ENCODE assay signal across 6 cellular contexts in genomic region chr19:57812975-57813820, GRCh38. TPM values are rescaled to one million over a fixed set of nuclear protein-coding genes. Genes with fewer than 3 reads are reported as not detected.
A peak's percentile ranks its signal among the peaks of the same experiment; 100 is the strongest.
DNase-seq lines count a peak whose midpoint lies in the region; ATAC-seq and TF ChIP-seq lines count a peak whose summit lies in the region.
"Not testable (repeated sequence)": the region's sequence is repeated elsewhere in the genome, so short reads cannot be mapped to it uniquely, and the experiment has no call there.

No MANE protein-coding gene starts in this region.

- ATAC-seq in activated T-helper 17 cell treated with anti-CD3 and anti-CD28 coated beads, Interleukin-2, amount 50 U/mL, for 72 hours (replicated peaks) = peak; percentile 30

- not testable (repeated sequence) for TF ChIP-seq CTCF in Caco-2 (IDR thresholded peaks at IDR 0.05; ENCODE audit: insufficient read depth in 1 of 2, low read depth in 1 of 2, low read length in 1 of 2, severe bottlenecking in 1 of 2, unreplicated experiment in 1 of 2); OCI-LY7 (conservative IDR thresholded peaks at IDR 0.05; ENCODE audit: low read length); endothelial cell (IDR thresholded peaks at IDR 0.05; ENCODE audit: unreplicated experiment)

- not testable (repeated sequence) for H2AFZ ChIP-seq in OCI-LY7 (ENCODE audit: low read length)

- H3K4me1 ChIP-seq in Caco-2 = peaks cover 55% of the 10 kb centered on the region
- H3K4me1 ChIP-seq in OCI-LY7 (ENCODE audit: insufficient read depth, low read length, poor library complexity, severe bottlenecking) = peaks cover 21% of the 10 kb centered on the region

- H3K27me3 ChIP-seq in Caco-2 (replicated peaks; ENCODE audit: control insufficient read depth, insufficient read depth, low read length) = not testable (repeated sequence)

- H3K27ac Mint-ChIP-seq in Caco-2 (ENCODE audit: unreplicated experiment) (peak overlapping the region; percentile 99), endothelial cell (ENCODE audit: unreplicated experiment) (peak overlapping the region; percentile 57)
- peak overlapping the region; percentile 47 for H3K27ac Mint-ChIP-seq in activated T-helper 17 cell treated with anti-CD3 and anti-CD28 coated beads, Interleukin-2, amount 50 U/mL, for 72 hours
- H3K27ac Mint-ChIP-seq in stimulated activated naive CD8-positive, alpha-beta T cell treated with anti-CD3 and anti-CD28 coated beads, Interleukin-15, Interleukin-2, amounts not matched to agents 100 ng/mL and 50 ng/mL, for 24 hours = peak overlapping the region; percentile 66

- H4K20me1 ChIP-seq in OCI-LY7 (ENCODE audit: insufficient read depth, low read length) = not testable (repeated sequence)

- H3K9me3 Mint-ChIP-seq in Caco-2 (ENCODE audit: unreplicated experiment); activated T-helper 17 cell treated with anti-CD3 and anti-CD28 coated beads, Interleukin-2, amount 50 U/mL, for 72 hours; endothelial cell (ENCODE audit: unreplicated experiment); stimulated activated naive CD8-positive, alpha-beta T cell treated with anti-CD3 and anti-CD28 coated beads, Interleukin-15, Interleukin-2, amounts not matched to agents 100 ng/mL and 50 ng/mL, for 24 hours: not testable (repeated sequence)

- peaks cover 13% of the 10 kb centered on the region for H3K79me2 ChIP-seq in OCI-LY7 (ENCODE audit: insufficient read depth, low read depth, low read length)

- H3K4me3 ChIP-seq in Caco-2 (ENCODE audit: low read depth, low read length) = peak overlapping the region; percentile 91
- peak overlapping the region; percentile 96 for H3K4me3 ChIP-seq in OCI-LY7 (ENCODE audit: low read depth, low read length, poor library complexity, severe bottlenecking)

- H3K36me3 Mint-ChIP-seq in Caco-2 (ENCODE audit: insufficient read depth, unreplicated experiment) (peaks cover 85% of the 10 kb centered on the region), endothelial cell (ENCODE audit: low read depth, unreplicated experiment) (peaks cover 20% of the 10 kb centered on the region)
- peaks cover 41% of the 10 kb centered on the region for H3K36me3 Mint-ChIP-seq in activated T-helper 17 cell treated with anti-CD3 and anti-CD28 coated beads, Interleukin-2, amount 50 U/mL, for 72 hours (ENCODE audit: low read depth)
- peaks cover 37% of the 10 kb centered on the region for H3K36me3 Mint-ChIP-seq in stimulated activated naive CD8-positive, alpha-beta T cell treated with anti-CD3 and anti-CD28 coated beads, Interleukin-15, Interleukin-2, amounts not matched to agents 100 ng/mL and 50 ng/mL, for 24 hours (ENCODE audit: low read depth)

- H3K4me2 ChIP-seq in OCI-LY7 (ENCODE audit: low read length) = peak overlapping the region; percentile 78

- CTCF ChIA-PET in Caco-2 (lab: Charles Lee) = not testable (repeated sequence)
- CTCF ChIA-PET in OCI-LY7 (lab: Charles Lee; ENCODE audit: unreplicated experiment) = interaction anchor here (0.7 kb wide), 1 partner anchor 12 kb away, joined by 3 read pairs; no protein-coding TSS in a partner anchor

- H3K4me1 Mint-ChIP-seq in Caco-2 (ENCODE audit: low read depth, unreplicated experiment) = peaks cover 53% of the 10 kb centered on the region
- peaks cover 20% of the 10 kb centered on the region for H3K4me1 Mint-ChIP-seq in activated T-helper 17 cell treated with anti-CD3 and anti-CD28 coated beads, Interleukin-2, amount 50 U/mL, for 72 hours
- peaks cover 31% of the 10 kb centered on the region for H3K4me1 Mint-ChIP-seq in endothelial cell (ENCODE audit: unreplicated experiment)
- H3K4me1 Mint-ChIP-seq in stimulated activated naive CD8-positive, alpha-beta T cell treated with anti-CD3 and anti-CD28 coated beads, Interleukin-15, Interleukin-2, amounts not matched to agents 100 ng/mL and 50 ng/mL, for 24 hours (ENCODE audit: low read depth) = peaks cover 45% of the 10 kb centered on the region

- DNase-seq in Caco-2; OCI-LY7 (ENCODE audit: low spot score); endothelial cell (ENCODE audit: low spot score): not testable (repeated sequence)
- peak; percentile 40 for DNase-seq in myocyte (ENCODE audit: low read depth)

- not testable (repeated sequence) for H3K36me3 ChIP-seq in Caco-2 (ENCODE audit: control insufficient read depth, insufficient read depth, low read length)
- H3K36me3 ChIP-seq in OCI-LY7 (ENCODE audit: insufficient read depth, low read length) = peaks cover 23% of the 10 kb centered on the region

- POLR2A ChIA-PET in Caco-2 (lab: Charles Lee) = not testable (repeated sequence)
- POLR2A ChIA-PET in OCI-LY7 (lab: Charles Lee) = interaction anchor here (0.6 kb wide), 1 partner anchor 143 kb away, joined by 4 read pairs; no protein-coding TSS in a partner anchor

- intact Hi-C loops in Caco-2 (cut with micrococcal nuclease; ENCODE audit: unreplicated experiment) = loop anchor here (5.0 to 10.0 kb wide), 3 partner anchors 66 to 236 kb away; partner anchors contain the start of genes ZNF416, ZNF417 and ZNF776
- intact Hi-C loops in OCI-LY7 (cut with micrococcal nuclease; ENCODE audit: unreplicated experiment) = not testable (repeated sequence)

- BruUV-seq in Caco-2 (replicated peaks; lab: Mats Ljungman, UMichigan); OCI-LY7 (replicated peaks; lab: Mats Ljungman, UMichigan): not testable (repeated sequence)

- H3K4me3 Mint-ChIP-seq in Caco-2 (ENCODE audit: unreplicated experiment) (peak overlapping the region; percentile 97), endothelial cell (ENCODE audit: unreplicated experiment) (peak overlapping the region; percentile 47)
- H3K4me3 Mint-ChIP-seq in activated T-helper 17 cell treated with anti-CD3 and anti-CD28 coated beads, Interleukin-2, amount 50 U/mL, for 72 hours = peak overlapping the region; percentile 96
- peak overlapping the region; percentile 73 for H3K4me3 Mint-ChIP-seq in stimulated activated naive CD8-positive, alpha-beta T cell treated with anti-CD3 and anti-CD28 coated beads, Interleukin-15, Interleukin-2, amounts not matched to agents 100 ng/mL and 50 ng/mL, for 24 hours

- not testable (repeated sequence) for H3K9me2 ChIP-seq in OCI-LY7 (ENCODE audit: insufficient read depth, low read length)

- H3K27me3 Mint-ChIP-seq in Caco-2 (ENCODE audit: insufficient read depth, unreplicated experiment); activated T-helper 17 cell treated with anti-CD3 and anti-CD28 coated beads, Interleukin-2, amount 50 U/mL, for 72 hours; stimulated activated naive CD8-positive, alpha-beta T cell treated with anti-CD3 and anti-CD28 coated beads, Interleukin-15, Interleukin-2, amounts not matched to agents 100 ng/mL and 50 ng/mL, for 24 hours: not testable (repeated sequence)
- H3K27me3 Mint-ChIP-seq in endothelial cell (ENCODE audit: unreplicated experiment) = peaks cover 11% of the 10 kb centered on the region

- not testable (repeated sequence) for H3K9me3 ChIP-seq in Caco-2; OCI-LY7 (ENCODE audit: low read length)

- H3K27ac ChIP-seq in OCI-LY7 (ENCODE audit: low read depth, low read length, poor library complexity, severe bottlenecking) = not testable (repeated sequence)

RNA-seq across cellular contexts. Expression of gene ZNF552, which starts 1.5 kb away (rescaled TPM):
- total RNA-seq in Caco-2 (2022) (38.6 and 48.2 TPM in 2 replicates), OCI-LY7 (2022) (11.4 and 12.5 TPM in 2 replicates), endothelial cell (ENCODE audit: unreplicated experiment) (7.0 TPM), myocyte (2.0 and 2.5 TPM in 2 replicates)
- total RNA-seq in OCI-LY7 (2014; rRNA removed; shearing (Covaris generic)) = 8.6 and 10.2 TPM in 2 replicates
- 1 to 10 TPM; 6.0 to 7.5 TPM for total RNA-seq in activated T-helper 17 cell treated with anti-CD3 and anti-CD28 coated beads, Interleukin-2, amount 50 U/mL, for 72 hours
- 2.9 TPM for polyA plus RNA-seq in myocyte (2012)

RNA-seq across cellular contexts. Expression of gene ZNF587B, which starts 16.9 kb away (rescaled TPM):
- 32.5 and 35.4 TPM in 2 replicates for total RNA-seq in Caco-2 (2022)
- total RNA-seq in OCI-LY7 (2014; rRNA removed; shearing (Covaris generic)) = 19.8 and 20.2 TPM in 2 replicates
- 24.6 and 25.8 TPM in 2 replicates for total RNA-seq in OCI-LY7 (2022)
- 10 to 100 TPM; 16.8 to 20.6 TPM for total RNA-seq in activated T-helper 17 cell treated with anti-CD3 and anti-CD28 coated beads, Interleukin-2, amount 50 U/mL, for 72 hours
- total RNA-seq in endothelial cell (ENCODE audit: unreplicated experiment) = 24.5 TPM
- 4.8 and 5.7 TPM in 2 replicates for total RNA-seq in myocyte
- 3.1 TPM for polyA plus RNA-seq in myocyte (2012)

RNA-seq across cellular contexts. Expression of gene ZNF587, which starts 36.5 kb away (rescaled TPM):
- total RNA-seq in Caco-2 (2022) (70.5 and 78.0 TPM in 2 replicates), OCI-LY7 (2022) (45.9 and 52.5 TPM in 2 replicates), endothelial cell (ENCODE audit: unreplicated experiment) (36.8 TPM), myocyte (13.5 and 13.8 TPM in 2 replicates)
- 22.7 and 25.0 TPM in 2 replicates for total RNA-seq in OCI-LY7 (2014; rRNA removed; shearing (Covaris generic))
- total RNA-seq in activated T-helper 17 cell treated with anti-CD3 and anti-CD28 coated beads, Interleukin-2, amount 50 U/mL, for 72 hours = 10 to 100 TPM; 33.7 to 37.3 TPM
- 14.6 TPM for polyA plus RNA-seq in myocyte (2012)

RNA-seq across cellular contexts. Expression of gene ZNF586, which starts 43.7 kb away (rescaled TPM):
- total RNA-seq in Caco-2 (2022) = 6.2 and 9.1 TPM in 2 replicates
- 19.7 and 21.6 TPM in 2 replicates for total RNA-seq in OCI-LY7 (2014; rRNA removed; shearing (Covaris generic))
- 23.8 and 25.2 TPM in 2 replicates for total RNA-seq in OCI-LY7 (2022)
- 10 to 100 TPM; 16.0 to 21.0 TPM for total RNA-seq in activated T-helper 17 cell treated with anti-CD3 and anti-CD28 coated beads, Interleukin-2, amount 50 U/mL, for 72 hours
- total RNA-seq in endothelial cell (ENCODE audit: unreplicated experiment) = 19.6 TPM
- 18.8 and 20.5 TPM in 2 replicates for total RNA-seq in myocyte
- polyA plus RNA-seq in myocyte (2012) = 5.5 TPM

Comparison
In these comparisons a context has a peak if more than half of its experiments do, and no peak if none do; other contexts are left out.
1. H3K27ac Mint-ChIP-seq: peak in every context shown above with its lines; median percentile 99 in Caco-2; 66 in stimulated activated naive CD8-positive, alpha-beta T cell treated with anti-CD3 and anti-CD28 coated beads, Interleukin-15, Interleukin-2, amounts not matched to agents 100 ng/mL and 50 ng/mL, for 24 hours; 57 in endothelial cell; 47 in activated T-helper 17 cell treated with anti-CD3 and anti-CD28 coated beads, Interleukin-2, amount 50 U/mL, for 72 hours.
2. H3K4me3 Mint-ChIP-seq: peak in every context shown above with its lines; median percentile 97 in Caco-2; 96 in activated T-helper 17 cell treated with anti-CD3 and anti-CD28 coated beads, Interleukin-2, amount 50 U/mL, for 72 hours; 73 in stimulated activated naive CD8-positive, alpha-beta T cell treated with anti-CD3 and anti-CD28 coated beads, Interleukin-15, Interleukin-2, amounts not matched to agents 100 ng/mL and 50 ng/mL, for 24 hours; 47 in endothelial cell.